In genomic region chr9:121718063-121718462, GRCh38 we compare ENCODE assay signal across 12 cellular contexts.
DNase-seq lines count a peak whose midpoint lies in the region; ATAC-seq and TF ChIP-seq lines count a peak whose summit lies in the region.
"Had no signal": no experiment of that assay in that cellular context is flagged by ENCODE, and none has a peak within 500 bp of the region (broad histone marks: within the 10 kb centered on the region; RNA-seq: fewer than 3 reads in every experiment).

No MANE protein-coding gene starts in this region.

- H2BK120ac ChIP-seq in IMR-90 (ENCODE audit: low read depth, low read length) = peak overlapping the region; percentile 66

- no peaks in the 10 kb centered on the region for H3K36me3 Mint-ChIP-seq in T-cell
- no peaks in the 10 kb centered on the region for H3K36me3 Mint-ChIP-seq in activated CD4-positive, alpha-beta T cell treated with anti-CD3 and anti-CD28 coated beads for 36 hours (ENCODE audit: low read depth)
- H3K36me3 Mint-ChIP-seq: naive B cell had no signal

- POLR2A ChIA-PET in IMR-90 (lab: Charles Lee; ENCODE audit: unreplicated experiment) (no interaction called here), T-cell (lab: Charles Lee) (no interaction called here)
- POLR2A ChIA-PET in activated CD4-positive, alpha-beta T cell treated with anti-CD3 and anti-CD28 coated beads for 36 hours (lab: Charles Lee) = no interaction called here

- H3K4me1 ChIP-seq in IMR-90 (ENCODE audit: control insufficient read depth, insufficient read depth, low read length) (peaks cover 51% of the 10 kb centered on the region), left ventricle myocardium inferior (peaks cover 100% of the 10 kb centered on the region), hepatocyte (ENCODE audit: insufficient read depth) (no peaks in the 10 kb centered on the region)

- ATAC-seq in IMR-90 (ENCODE audit: low read depth) = peak; percentile 80
- no peak for ATAC-seq in GM21447 (IDR thresholded peaks at IDR 0.05; ENCODE audit: unreplicated experiment)
- ATAC-seq in T-cell (replicated peaks in 1 of 4) = no peak
- no peak for ATAC-seq in activated CD4-positive, alpha-beta T cell treated with anti-CD3 and anti-CD28 coated beads for 36 hours

- H3K18ac ChIP-seq in IMR-90 (ENCODE audit: low read depth, low read length) = peak overlapping the region; percentile 61; the same call in 1 of the 2 replicates

- H3K4me2 ChIP-seq in IMR-90 (ENCODE audit: low read depth, low read length) (peak overlapping the region; percentile 23), hepatocyte (no peak overlapping the region)

- H2AFZ ChIP-seq in IMR-90 (replicated peaks; ENCODE audit: low read length, poor library complexity) (peak overlapping the region; percentile 64), hepatocyte (no peak overlapping the region)

- dilution Hi-C loops in IMR-90 (cut with HindIII; ENCODE audit: low sequenced_read_pairs, unreplicated experiment) = no loop called here

- 0 out of 2 replicates have a peak, but pooled peaks cover 2% of the 10 kb centered on the region for H3K36me3 ChIP-seq in IMR-90 (ENCODE audit: control insufficient read depth, insufficient read depth, low read length)
- H3K36me3 ChIP-seq in left ventricle myocardium inferior = no peaks in the 10 kb centered on the region
- H3K36me3 ChIP-seq in hepatocyte (replicated peaks; ENCODE audit: insufficient read depth, low read depth) = no peaks in the 10 kb centered on the region

- intact Hi-C loops in IMR-90 (cut with micrococcal nuclease) = no loop called here
- intact Hi-C loops in left ventricle myocardium inferior (cut with micrococcal nuclease) = no loop called here
- intact Hi-C loops in activated CD4-positive, alpha-beta T cell treated with anti-CD3 and anti-CD28 coated beads for 36 hours (cut with DNase I, micrococcal nuclease) = no loop called here

- peak overlapping the region; percentile 66 for H4K5ac ChIP-seq in IMR-90 (ENCODE audit: low read depth, low read length)

- H3K27ac Mint-ChIP-seq in T-cell = no peak overlapping the region
- no peak overlapping the region for H3K27ac Mint-ChIP-seq in activated CD4-positive, alpha-beta T cell treated with anti-CD3 and anti-CD28 coated beads for 36 hours

- H3K27ac ChIP-seq in IMR-90 (ENCODE audit: insufficient read depth, low read length) (peak overlapping the region; percentile 11; the same call in 1 of the 2 replicates), left ventricle myocardium inferior (replicated peaks) (peak overlapping the region; percentile 1), hepatocyte (no peak overlapping the region)
- H3K27ac ChIP-seq: VCaP had no signal

- TF ChIP-seq CTCF in IMR-90 (conservative IDR thresholded peaks at IDR 0.05; ENCODE audit: low read depth, low read length) (no peak), left ventricle myocardium inferior (IDR thresholded peaks at IDR 0.05; ENCODE audit: borderline replicate concordance) (no peak), hepatocyte (IDR thresholded peaks at IDR 0.05; ENCODE audit: poor library complexity) (no peak)

- H3K79me1 ChIP-seq in IMR-90 (ENCODE audit: low read depth in 1 of 2, low read length in 2 of 2) = peaks cover 33 to 92% of the 10 kb centered on the region in 2 experiments

- peak overlapping the region; percentile 88; the same call in 1 of the 2 replicates for H2AK5ac ChIP-seq in IMR-90 (ENCODE audit: low read depth, low read length)

- WGBS in IMR-90 (ENCODE audit: extremely low coverage in 2 of 2, insufficient read length in 1 of 2), 2 experiments = 35% methylated on average over 4 of the region's 15 CpGs; no CpG with 5 or more reads in 1 of the 2 experiments
- WGBS in hepatocyte (ENCODE audit: low lambda C conversion rate, missing lambda C conversion rate) = 71% methylated on average over 15 of the region's 15 CpGs

- peaks cover 0 to 3% of the 10 kb centered on the region in 2 donors for H3K27me3 Mint-ChIP-seq in T-cell
- H3K27me3 Mint-ChIP-seq in activated CD4-positive, alpha-beta T cell treated with anti-CD3 and anti-CD28 coated beads for 36 hours = no peaks in the 10 kb centered on the region

- no peak overlapping the region for H2BK5ac ChIP-seq in IMR-90 (ENCODE audit: low read depth, low read length, poor library complexity, severe bottlenecking)

- peak overlapping the region; percentile 49; the same call in 1 of the 2 replicates for H4K91ac ChIP-seq in IMR-90 (ENCODE audit: insufficient read depth, low read depth, low read length)

- H3K27me3 ChIP-seq in IMR-90 (ENCODE audit: control insufficient read depth, insufficient read depth, low read length) (no peaks in the 10 kb centered on the region), left ventricle myocardium inferior (ENCODE audit: low read depth) (no peaks in the 10 kb centered on the region), hepatocyte (no peaks in the 10 kb centered on the region)

- H2AK9ac ChIP-seq in IMR-90 (replicated peaks; ENCODE audit: low read depth, low read length, poor library complexity) = peak overlapping the region; percentile 75

- no peak overlapping the region for H3K4me3 Mint-ChIP-seq in T-cell
- H3K4me3 Mint-ChIP-seq in activated CD4-positive, alpha-beta T cell treated with anti-CD3 and anti-CD28 coated beads for 36 hours = no peak overlapping the region
- H3K4me3 Mint-ChIP-seq: naive B cell had no signal

- in situ Hi-C loops in IMR-90 (cut with MboI; ENCODE audit: low sequenced_read_pairs) = no loop called here

- DNase-seq in IMR-90 = peak; percentile 65
- peak; percentile 86 for DNase-seq in astrocyte of the hippocampus (ENCODE audit: low read depth, low spot score)
- peak; percentile 58 for DNase-seq in left ventricle myocardium inferior
- DNase-seq in retina = peak; percentile 82
- no peak for DNase-seq in T-cell
- no peak for DNase-seq in hepatocyte (ENCODE audit: low spot score)
- no peak for DNase-seq in activated CD4-positive, alpha-beta T cell treated with anti-CD3 and anti-CD28 coated beads for 36 hours
- DNase-seq: activated gamma-delta T cell treated with Interleukin-2 at 50 U/mL for 16 hours, DND-41, naive B cell had no signal

- H3K4ac ChIP-seq in IMR-90 (ENCODE audit: low read depth, low read length) = peak overlapping the region; percentile 86

- no peak overlapping the region for H3K4me3 ChIP-seq in IMR-90 (ENCODE audit: insufficient read depth, low read depth, low read length)
- no peak overlapping the region for H3K4me3 ChIP-seq in left ventricle myocardium inferior
- H3K4me3 ChIP-seq in hepatocyte = no peak overlapping the region

- H3K56ac ChIP-seq in IMR-90 (ENCODE audit: extremely low read depth, insufficient read depth, low read length) = no peak overlapping the region

- H4K8ac ChIP-seq in IMR-90 (ENCODE audit: low read depth in 2 of 2, low read length in 2 of 2) = peak overlapping the region in 1 of 2 experiments; percentile 67; a peak in 1 of 4 replicates

- no peaks in the 10 kb centered on the region for H3K9me2 ChIP-seq in hepatocyte (replicated peaks; ENCODE audit: insufficient read depth)

- H2BK15ac ChIP-seq in IMR-90 (ENCODE audit: low read depth, low read length) = peak overlapping the region; percentile 8; the same call in 1 of the 3 replicates

- H3K9me3 Mint-ChIP-seq in T-cell = no peaks in the 10 kb centered on the region
- no peaks in the 10 kb centered on the region for H3K9me3 Mint-ChIP-seq in activated CD4-positive, alpha-beta T cell treated with anti-CD3 and anti-CD28 coated beads for 36 hours (ENCODE audit: low read depth)
- H3K9me3 Mint-ChIP-seq: naive B cell had no signal

- H3K14ac ChIP-seq in IMR-90 (replicated peaks; ENCODE audit: low read depth, low read length) = peak overlapping the region; percentile 58

- H4K20me1 ChIP-seq in IMR-90 (ENCODE audit: insufficient read depth, low read length) = peaks cover 45% of the 10 kb centered on the region
- H4K20me1 ChIP-seq in hepatocyte (ENCODE audit: insufficient read depth, poor library complexity, severe bottlenecking) = peaks cover 51% of the 10 kb centered on the region

- no peaks in the 10 kb centered on the region for H3K9me3 ChIP-seq in IMR-90 (ENCODE audit: control insufficient read depth, insufficient read depth, low read length)
- H3K9me3 ChIP-seq in left ventricle myocardium inferior (replicated peaks) = no peaks in the 10 kb centered on the region
- H3K9me3 ChIP-seq in hepatocyte (ENCODE audit: low read depth) = no peaks in the 10 kb centered on the region

- no TSS peak for BruUV-seq in IMR-90 (replicated peaks; lab: Mats Ljungman, UMichigan)

- TF ChIP-seq RAD21 in IMR-90 (IDR thresholded peaks at IDR 0.05; ENCODE audit: low read length) = no peak

- H3K4me1 Mint-ChIP-seq in T-cell = no peaks in the 10 kb centered on the region
- no peaks in the 10 kb centered on the region for H3K4me1 Mint-ChIP-seq in activated CD4-positive, alpha-beta T cell treated with anti-CD3 and anti-CD28 coated beads for 36 hours
- H3K4me1 Mint-ChIP-seq: naive B cell had no signal

- peak overlapping the region; percentile 61 for H3K23ac ChIP-seq in IMR-90 (ENCODE audit: low read depth, low read length)

- H3K9ac ChIP-seq in IMR-90 (ENCODE audit: low read depth, low read length) = no peak overlapping the region

- no peak for TF ChIP-seq POLR2A in IMR-90 (IDR thresholded peaks at IDR 0.05; ENCODE audit: low read depth, low read length)

- H2BK20ac ChIP-seq in IMR-90 (ENCODE audit: low read depth, low read length) = peak overlapping the region; percentile 36

- peaks cover 66% of the 10 kb centered on the region for H3K79me2 ChIP-seq in hepatocyte

- CTCF ChIA-PET in IMR-90 (lab: Yijun Ruan, JAX) = no interaction called here
- CTCF ChIA-PET in T-cell (lab: Charles Lee) = no interaction called here
- CTCF ChIA-PET in activated CD4-positive, alpha-beta T cell treated with anti-CD3 and anti-CD28 coated beads for 36 hours (lab: Charles Lee) = interaction anchor here (0.7 kb wide), 1 partner anchor 982 kb away, joined by 4 read pairs; no protein-coding TSS in a partner anchor

- peaks cover 34% of the 10 kb centered on the region for H3K9me1 ChIP-seq in IMR-90 (ENCODE audit: insufficient read depth, low read length)

TF ChIP-seq in IMR-90, 13 proteins besides CTCF, POLR2A, EP300 and RAD21:
- peak; percentile 17; the same call in 1 of the 2 replicates for TF ChIP-seq CEBPB (IDR thresholded peaks at IDR 0.05; ENCODE audit: low read depth, low read length)
- no peak for TF ChIP-seq CHD1 (IDR thresholded peaks at IDR 0.05; ENCODE audit: low read depth, low read length)
- peak; percentile 94 for TF ChIP-seq RFX5 (IDR thresholded peaks at IDR 0.05; ENCODE audit: low read depth, low read length)

Comparison
In these comparisons a context has a peak if more than half of its experiments do, and no peak if none do; other contexts are left out.
1. DNase-seq: peak in IMR-90 (single experiment), astrocyte of the hippocampus (single experiment), left ventricle myocardium inferior (single experiment) and retina (single experiment); none in T-cell (0 of 34), hepatocyte (single experiment) and activated CD4-positive, alpha-beta T cell treated with anti-CD3 and anti-CD28 coated beads for 36 hours (single experiment).